ENCODE assay signal across 1 cellular context in the genomic region with DNA sequence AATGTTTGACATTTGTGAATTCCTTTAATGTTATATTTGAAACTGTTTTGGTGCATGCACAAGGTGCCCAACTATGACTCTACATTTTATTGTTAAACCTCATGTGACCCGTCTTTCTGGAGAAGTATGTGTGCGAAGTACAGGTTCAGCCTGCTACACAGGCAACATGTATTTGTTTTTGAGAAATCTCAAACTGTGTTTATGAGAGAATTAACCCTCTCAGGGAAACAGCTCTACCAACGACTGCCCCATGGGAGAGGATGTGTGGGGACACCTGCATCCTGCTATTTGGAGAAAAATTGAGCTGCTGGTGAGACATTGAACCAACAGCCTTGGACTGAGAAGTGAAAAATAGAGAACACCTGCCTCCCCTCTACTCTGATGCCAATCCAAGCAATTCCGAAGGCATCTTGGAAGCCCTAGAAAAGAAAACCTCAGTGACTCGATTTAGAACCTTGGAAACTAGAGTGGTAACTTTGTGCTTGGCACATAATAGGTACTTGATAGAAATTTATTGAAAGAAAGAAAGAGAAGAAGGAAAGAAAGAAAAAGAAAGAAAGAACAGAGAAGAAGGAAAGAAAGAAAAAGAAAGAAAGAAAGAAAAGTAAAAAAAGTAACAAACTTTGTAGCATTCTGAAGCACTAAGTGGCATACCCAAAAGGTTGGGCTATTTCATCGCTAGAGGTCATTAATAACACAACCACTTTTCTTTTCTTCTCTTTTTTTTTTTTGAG.
TF ChIP-seq lines count a peak whose summit lies in the region.

No MANE protein-coding gene starts in this region.

TF ChIP-seq in K562, 482 proteins besides CTCF, POLR2A, EP300 and RAD21:
- TF ChIP-seq, protein P1, sequence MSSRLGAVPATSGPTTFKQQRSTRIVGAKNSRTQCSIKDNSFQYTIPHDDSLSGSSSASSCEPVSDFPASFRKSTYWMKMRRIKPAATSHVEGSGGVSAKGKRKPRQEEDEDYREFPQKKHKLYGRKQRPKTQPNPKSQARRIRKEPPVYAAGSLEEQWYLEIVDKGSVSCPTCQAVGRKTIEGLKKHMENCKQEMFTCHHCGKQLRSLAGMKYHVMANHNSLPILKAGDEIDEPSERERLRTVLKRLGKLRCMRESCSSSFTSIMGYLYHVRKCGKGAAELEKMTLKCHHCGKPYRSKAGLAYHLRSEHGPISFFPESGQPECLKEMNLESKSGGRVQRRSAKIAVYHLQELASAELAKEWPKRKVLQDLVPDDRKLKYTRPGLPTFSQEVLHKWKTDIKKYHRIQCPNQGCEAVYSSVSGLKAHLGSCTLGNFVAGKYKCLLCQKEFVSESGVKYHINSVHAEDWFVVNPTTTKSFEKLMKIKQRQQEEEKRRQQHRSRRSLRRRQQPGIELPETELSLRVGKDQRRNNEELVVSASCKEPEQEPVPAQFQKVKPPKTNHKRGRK (tag; IDR thresholded peaks at IDR 0.05): peak; percentile 79
- TF ChIP-seq U2AF1 (optimal IDR thresholded peaks at IDR 0.05; ENCODE audit: low read depth, low read length): peak; percentile 41
- TF ChIP-seq, protein P2, sequence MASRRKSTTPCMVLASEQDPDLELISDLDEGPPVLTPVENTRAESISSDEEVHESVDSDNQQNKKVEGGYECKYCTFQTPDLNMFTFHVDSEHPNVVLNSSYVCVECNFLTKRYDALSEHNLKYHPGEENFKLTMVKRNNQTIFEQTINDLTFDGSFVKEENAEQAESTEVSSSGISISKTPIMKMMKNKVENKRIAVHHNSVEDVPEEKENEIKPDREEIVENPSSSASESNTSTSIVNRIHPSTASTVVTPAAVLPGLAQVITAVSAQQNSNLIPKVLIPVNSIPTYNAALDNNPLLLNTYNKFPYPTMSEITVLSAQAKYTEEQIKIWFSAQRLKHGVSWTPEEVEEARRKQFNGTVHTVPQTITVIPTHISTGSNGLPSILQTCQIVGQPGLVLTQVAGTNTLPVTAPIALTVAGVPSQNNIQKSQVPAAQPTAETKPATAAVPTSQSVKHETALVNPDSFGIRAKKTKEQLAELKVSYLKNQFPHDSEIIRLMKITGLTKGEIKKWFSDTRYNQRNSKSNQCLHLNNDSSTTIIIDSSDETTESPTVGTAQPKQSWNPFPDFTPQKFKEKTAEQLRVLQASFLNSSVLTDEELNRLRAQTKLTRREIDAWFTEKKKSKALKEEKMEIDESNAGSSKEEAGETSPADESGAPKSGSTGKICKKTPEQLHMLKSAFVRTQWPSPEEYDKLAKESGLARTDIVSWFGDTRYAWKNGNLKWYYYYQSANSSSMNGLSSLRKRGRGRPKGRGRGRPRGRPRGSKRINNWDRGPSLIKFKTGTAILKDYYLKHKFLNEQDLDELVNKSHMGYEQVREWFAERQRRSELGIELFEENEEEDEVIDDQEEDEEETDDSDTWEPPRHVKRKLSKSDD (conservative IDR thresholded peaks at IDR 0.05; ENCODE audit: low read length): no peak
